1 cellular context compared by ENCODE assay signal in genomic region chr20:4967752-4968477, GRCh38.
TF ChIP-seq lines count a peak whose summit lies in the region.

No MANE protein-coding gene starts in this region.

TF ChIP-seq in HepG2, 621 proteins besides CTCF, POLR2A, EP300 and RAD21 (continued from another document and continues in another):
- TF ChIP-seq MAZ (IDR thresholded peaks at IDR 0.05; ENCODE audit: borderline replicate concordance, low read depth, low read length) (no peak), MAZ (CRISPR knock-in tag; IDR thresholded peaks at IDR 0.05; ENCODE audit: low read depth) (no peak), NCOA2 (CRISPR knock-in tag; IDR thresholded peaks at IDR 0.05) (no peak), RXRA (CRISPR knock-in tag; IDR thresholded peaks at IDR 0.05) (no peak), ZNF605 (CRISPR knock-in tag; IDR thresholded peaks at IDR 0.05) (no peak), NR1H2 (CRISPR knock-in tag; IDR thresholded peaks at IDR 0.05; ENCODE audit: borderline replicate concordance, low read depth) (no peak), ZNF17 (CRISPR knock-in tag; IDR thresholded peaks at IDR 0.05) (no peak), BRCA1 (CRISPR knock-in tag; IDR thresholded peaks at IDR 0.05) (no peak), HNF4A (CRISPR knock-in tag; IDR thresholded peaks at IDR 0.05) (peak; percentile 45; the same call in 1 of the 2 replicates), ZNF264 (CRISPR knock-in tag; IDR thresholded peaks at IDR 0.05) (no peak), HOXD1 (CRISPR knock-in tag; IDR thresholded peaks at IDR 0.05) (no peak), SOX6 (IDR thresholded peaks at IDR 0.05) (no peak), SOX6 (CRISPR knock-in tag; IDR thresholded peaks at IDR 0.05) (no peak), NFE2L1 (CRISPR knock-in tag; IDR thresholded peaks at IDR 0.05; ENCODE audit: borderline replicate concordance) (no peak), CENPBD1 (CRISPR knock-in tag; IDR thresholded peaks at IDR 0.05; ENCODE audit: borderline replicate concordance, low read depth) (no peak), ZFYVE20 (CRISPR knock-in tag; IDR thresholded peaks at IDR 0.05; ENCODE audit: borderline replicate concordance, low read depth) (no peak), ZNF317 (CRISPR knock-in tag; IDR thresholded peaks at IDR 0.05) (no peak), ZNF780A (CRISPR knock-in tag; IDR thresholded peaks at IDR 0.05) (no peak), KMT2B (CRISPR knock-in tag; IDR thresholded peaks at IDR 0.05) (0 out of 2 replicates have a peak, but pooled peaks have one; percentile 1), ESRRA (CRISPR knock-in tag; IDR thresholded peaks at IDR 0.05; ENCODE audit: low read depth) (no peak), SIN3B (IDR thresholded peaks at IDR 0.05; ENCODE audit: low read length) (no peak), IRF2 (CRISPR knock-in tag; IDR thresholded peaks at IDR 0.05) (no peak), NFKB2 (CRISPR knock-in tag; IDR thresholded peaks at IDR 0.05; ENCODE audit: borderline replicate concordance) (no peak), SP4 (CRISPR knock-in tag; IDR thresholded peaks at IDR 0.05) (no peak), HNF1B (CRISPR knock-in tag; IDR thresholded peaks at IDR 0.05) (peak; percentile 51; the same call in 1 of the 2 replicates), NBN (conservative IDR thresholded peaks at IDR 0.05) (no peak), RXRB (CRISPR knock-in tag; IDR thresholded peaks at IDR 0.05; ENCODE audit: borderline replicate concordance) (no peak), HOMEZ (CRISPR knock-in tag; IDR thresholded peaks at IDR 0.05; ENCODE audit: low read depth) (peak; percentile 4; the same call in 1 of the 2 replicates), ZNF496 (CRISPR knock-in tag; IDR thresholded peaks at IDR 0.05; ENCODE audit: insufficient replicate concordance) (no peak), SPEN (CRISPR knock-in tag; IDR thresholded peaks at IDR 0.05; ENCODE audit: low read depth) (no peak), NRL (CRISPR knock-in tag; IDR thresholded peaks at IDR 0.05; ENCODE audit: borderline replicate concordance) (no peak), SYNCRIP (IDR thresholded peaks at IDR 0.05; ENCODE audit: insufficient read depth, low read depth, low read length) (no peak), ZNF253 (CRISPR knock-in tag; IDR thresholded peaks at IDR 0.05; ENCODE audit: borderline replicate concordance) (0 out of 2 replicates have a peak, but pooled peaks have one; percentile 56), CBFB (CRISPR knock-in tag; IDR thresholded peaks at IDR 0.05) (no peak), CHD4 (IDR thresholded peaks at IDR 0.05; ENCODE audit: borderline replicate concordance, low read length) (no peak), ZNF761 (CRISPR knock-in tag; conservative IDR thresholded peaks at IDR 0.05) (no peak), PHF8 (CRISPR knock-in tag; IDR thresholded peaks at IDR 0.05) (0 out of 2 replicates have a peak, but pooled peaks have one; percentile 4), PHF20 (CRISPR knock-in tag; IDR thresholded peaks at IDR 0.05) (no peak), NFKBIZ (CRISPR knock-in tag; IDR thresholded peaks at IDR 0.05) (0 out of 2 replicates have a peak, but pooled peaks have one; percentile 3), SMAD1 (CRISPR knock-in tag; IDR thresholded peaks at IDR 0.05; ENCODE audit: borderline replicate concordance, low read depth) (0 out of 2 replicates have a peak, but pooled peaks have one; percentile 15), NR3C1 (CRISPR knock-in tag; IDR thresholded peaks at IDR 0.05) (no peak), NFE2 (CRISPR knock-in tag; IDR thresholded peaks at IDR 0.05) (no peak), FOXA1 (IDR thresholded peaks at IDR 0.05) (no peak), FOXA1 (CRISPR knock-in tag; IDR thresholded peaks at IDR 0.05) (no peak), ZNF34 (CRISPR knock-in tag; IDR thresholded peaks at IDR 0.05; ENCODE audit: borderline replicate concordance) (no peak), MYPOP (CRISPR knock-in tag; IDR thresholded peaks at IDR 0.05) (0 out of 2 replicates have a peak, but pooled peaks have one; percentile 33), ZNF564 (CRISPR knock-in tag; IDR thresholded peaks at IDR 0.05) (no peak), LBX2 (CRISPR knock-in tag; IDR thresholded peaks at IDR 0.05; ENCODE audit: borderline replicate concordance) (no peak)
- TF ChIP-seq, protein P1, sequence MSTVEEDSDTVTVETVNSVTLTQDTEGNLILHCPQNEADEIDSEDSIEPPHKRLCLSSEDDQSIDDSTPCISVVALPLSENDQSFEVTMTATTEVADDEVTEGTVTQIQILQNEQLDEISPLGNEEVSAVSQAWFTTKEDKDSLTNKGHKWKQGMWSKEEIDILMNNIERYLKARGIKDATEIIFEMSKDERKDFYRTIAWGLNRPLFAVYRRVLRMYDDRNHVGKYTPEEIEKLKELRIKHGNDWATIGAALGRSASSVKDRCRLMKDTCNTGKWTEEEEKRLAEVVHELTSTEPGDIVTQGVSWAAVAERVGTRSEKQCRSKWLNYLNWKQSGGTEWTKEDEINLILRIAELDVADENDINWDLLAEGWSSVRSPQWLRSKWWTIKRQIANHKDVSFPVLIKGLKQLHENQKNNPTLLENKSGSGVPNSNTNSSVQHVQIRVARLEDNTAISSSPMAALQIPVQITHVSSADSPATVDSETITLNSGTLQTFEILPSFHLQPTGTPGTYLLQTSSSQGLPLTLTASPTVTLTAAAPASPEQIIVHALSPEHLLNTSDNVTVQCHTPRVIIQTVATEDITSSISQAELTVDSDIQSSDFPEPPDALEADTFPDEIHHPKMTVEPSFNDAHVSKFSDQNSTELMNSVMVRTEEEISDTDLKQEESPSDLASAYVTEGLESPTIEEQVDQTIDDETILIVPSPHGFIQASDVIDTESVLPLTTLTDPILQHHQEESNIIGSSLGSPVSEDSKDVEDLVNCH (CRISPR knock-in tag; IDR thresholded peaks at IDR 0.05) = no peak
- TF ChIP-seq, protein P2, sequence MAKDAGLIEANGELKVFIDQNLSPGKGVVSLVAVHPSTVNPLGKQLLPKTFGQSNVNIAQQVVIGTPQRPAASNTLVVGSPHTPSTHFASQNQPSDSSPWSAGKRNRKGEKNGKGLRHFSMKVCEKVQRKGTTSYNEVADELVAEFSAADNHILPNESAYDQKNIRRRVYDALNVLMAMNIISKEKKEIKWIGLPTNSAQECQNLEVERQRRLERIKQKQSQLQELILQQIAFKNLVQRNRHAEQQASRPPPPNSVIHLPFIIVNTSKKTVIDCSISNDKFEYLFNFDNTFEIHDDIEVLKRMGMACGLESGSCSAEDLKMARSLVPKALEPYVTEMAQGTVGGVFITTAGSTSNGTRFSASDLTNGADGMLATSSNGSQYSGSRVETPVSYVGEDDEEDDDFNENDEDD (CRISPR knock-in tag; IDR thresholded peaks at IDR 0.05; ENCODE audit: borderline replicate concordance) = no peak; the same call in 1 of the 2 replicates
- TF ChIP-seq, protein P3, sequence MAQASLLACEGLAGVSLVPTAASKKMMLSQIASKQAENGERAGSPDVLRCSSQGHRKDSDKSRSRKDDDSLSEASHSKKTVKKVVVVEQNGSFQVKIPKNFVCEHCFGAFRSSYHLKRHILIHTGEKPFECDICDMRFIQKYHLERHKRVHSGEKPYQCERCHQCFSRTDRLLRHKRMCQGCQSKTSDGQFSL (CRISPR knock-in tag; IDR thresholded peaks at IDR 0.05) = no peak
- TF ChIP-seq, protein P4, sequence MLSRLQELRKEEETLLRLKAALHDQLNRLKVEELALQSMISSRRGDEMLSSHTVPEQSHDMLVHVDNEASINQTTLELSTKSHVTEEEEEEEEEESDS (CRISPR knock-in tag; IDR thresholded peaks at IDR 0.05; ENCODE audit: borderline replicate concordance) = no peak
- TF ChIP-seq, protein P5, sequence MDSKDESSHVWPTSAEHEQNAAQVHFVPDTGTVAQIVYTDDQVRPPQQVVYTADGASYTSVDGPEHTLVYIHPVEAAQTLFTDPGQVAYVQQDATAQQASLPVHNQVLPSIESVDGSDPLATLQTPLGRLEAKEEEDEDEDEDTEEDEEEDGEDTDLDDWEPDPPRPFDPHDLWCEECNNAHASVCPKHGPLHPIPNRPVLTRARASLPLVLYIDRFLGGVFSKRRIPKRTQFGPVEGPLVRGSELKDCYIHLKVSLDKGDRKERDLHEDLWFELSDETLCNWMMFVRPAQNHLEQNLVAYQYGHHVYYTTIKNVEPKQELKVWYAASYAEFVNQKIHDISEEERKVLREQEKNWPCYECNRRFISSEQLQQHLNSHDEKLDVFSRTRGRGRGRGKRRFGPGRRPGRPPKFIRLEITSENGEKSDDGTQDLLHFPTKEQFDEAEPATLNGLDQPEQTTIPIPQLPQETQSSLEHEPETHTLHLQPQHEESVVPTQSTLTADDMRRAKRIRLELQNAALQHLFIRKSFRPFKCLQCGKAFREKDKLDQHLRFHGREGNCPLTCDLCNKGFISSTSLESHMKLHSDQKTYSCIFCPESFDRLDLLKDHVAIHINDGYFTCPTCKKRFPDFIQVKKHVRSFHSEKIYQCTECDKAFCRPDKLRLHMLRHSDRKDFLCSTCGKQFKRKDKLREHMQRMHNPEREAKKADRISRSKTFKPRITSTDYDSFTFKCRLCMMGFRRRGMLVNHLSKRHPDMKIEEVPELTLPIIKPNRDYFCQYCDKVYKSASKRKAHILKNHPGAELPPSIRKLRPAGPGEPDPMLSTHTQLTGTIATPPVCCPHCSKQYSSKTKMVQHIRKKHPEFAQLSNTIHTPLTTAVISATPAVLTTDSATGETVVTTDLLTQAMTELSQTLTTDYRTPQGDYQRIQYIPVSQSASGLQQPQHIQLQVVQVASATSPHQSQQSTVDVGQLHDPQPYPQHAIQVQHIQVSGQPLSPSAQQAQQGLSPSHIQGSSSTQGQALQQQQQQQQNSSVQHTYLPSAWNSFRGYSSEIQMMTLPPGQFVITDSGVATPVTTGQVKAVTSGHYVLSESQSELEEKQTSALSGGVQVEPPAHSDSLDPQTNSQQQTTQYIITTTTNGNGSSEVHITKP (CRISPR knock-in tag; IDR thresholded peaks at IDR 0.05; ENCODE audit: low read depth) = 0 out of 2 replicates have a peak, but pooled peaks have one; percentile 12
- TF ChIP-seq, protein P6, sequence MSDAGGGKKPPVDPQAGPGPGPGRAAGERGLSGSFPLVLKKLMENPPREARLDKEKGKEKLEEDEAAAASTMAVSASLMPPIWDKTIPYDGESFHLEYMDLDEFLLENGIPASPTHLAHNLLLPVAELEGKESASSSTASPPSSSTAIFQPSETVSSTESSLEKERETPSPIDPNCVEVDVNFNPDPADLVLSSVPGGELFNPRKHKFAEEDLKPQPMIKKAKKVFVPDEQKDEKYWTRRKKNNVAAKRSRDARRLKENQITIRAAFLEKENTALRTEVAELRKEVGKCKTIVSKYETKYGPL (CRISPR knock-in tag; IDR thresholded peaks at IDR 0.05) = no peak
- TF ChIP-seq, protein P7, sequence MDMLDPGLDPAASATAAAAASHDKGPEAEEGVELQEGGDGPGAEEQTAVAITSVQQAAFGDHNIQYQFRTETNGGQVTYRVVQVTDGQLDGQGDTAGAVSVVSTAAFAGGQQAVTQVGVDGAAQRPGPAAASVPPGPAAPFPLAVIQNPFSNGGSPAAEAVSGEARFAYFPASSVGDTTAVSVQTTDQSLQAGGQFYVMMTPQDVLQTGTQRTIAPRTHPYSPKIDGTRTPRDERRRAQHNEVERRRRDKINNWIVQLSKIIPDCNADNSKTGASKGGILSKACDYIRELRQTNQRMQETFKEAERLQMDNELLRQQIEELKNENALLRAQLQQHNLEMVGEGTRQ (IDR thresholded peaks at IDR 0.05; ENCODE audit: low read depth, low read length) = no peak
- TF ChIP-seq, protein P7 (CRISPR knock-in tag; IDR thresholded peaks at IDR 0.05; ENCODE audit: borderline replicate concordance) = no peak
